Comparison of ENCODE assay signal across 8 cellular contexts in genomic region chr18:47772374-47773248, GRCh38.
A peak's percentile ranks its signal among the peaks of the same experiment; 100 is the strongest.
DNase-seq lines count a peak whose midpoint lies in the region; TF ChIP-seq lines count a peak whose summit lies in the region.

No MANE protein-coding gene starts in this region.

- H3K27me3 Mint-ChIP-seq in activated T-helper 1 cell treated with anti-CD3 and anti-CD28 coated beads, Interleukin-12 subunit alpha, Interleukin-12 subunit beta, Interleukin-2, Interleukin-4 antibody, amounts not matched to agents 30 ng/mL and 10 ng/mL and 1 ng/mL, durations not matched to agents 14 hours and 24 hours and 36 hours (ENCODE audit: insufficient read depth), result peaks cover 10% of the 10 kb centered on the region

- H3K9me3 Mint-ChIP-seq in activated T-helper 1 cell treated with anti-CD3 and anti-CD28 coated beads, Interleukin-12 subunit alpha, Interleukin-12 subunit beta, Interleukin-2, Interleukin-4 antibody, amounts not matched to agents 30 ng/mL and 10 ng/mL and 1 ng/mL, durations not matched to agents 14 hours and 24 hours and 36 hours, result no peaks in the 10 kb centered on the region

- H3K4me1 ChIP-seq in Peyer's patch, result no peaks in the 10 kb centered on the region

- no peaks in the 10 kb centered on the region for H3K27me3 ChIP-seq in Peyer's patch

- H3K36me3 Mint-ChIP-seq in activated T-helper 1 cell treated with anti-CD3 and anti-CD28 coated beads, Interleukin-12 subunit alpha, Interleukin-12 subunit beta, Interleukin-2, Interleukin-4 antibody, amounts not matched to agents 30 ng/mL and 10 ng/mL and 1 ng/mL, durations not matched to agents 14 hours and 24 hours and 36 hours (ENCODE audit: low read depth), result no peaks in the 10 kb centered on the region

- TF ChIP-seq POLR2A in Peyer's patch (IDR thresholded peaks at IDR 0.05), result no peak

- DNase-seq in DMS53 treated with DMSO at 0.1 percent for 48 hours (lab: John Stamatoyannopoulos, UW; ENCODE audit: unreplicated experiment) (peak; percentile 80), HT1080 (ENCODE audit: low read depth) (peak; percentile 64), Peyer's patch (peak; percentile 27 to 79 (median 74)), foreskin melanocyte (peak; percentile 63), retina (peak; percentile 32), occipital lobe (lab: John Stamatoyannopoulos, UW) (no peak), pons (ENCODE audit: low spot score) (no peak)
- peak; percentile 50 for DNase-seq in activated T-helper 1 cell treated with anti-CD3 and anti-CD28 coated beads, Interleukin-12 subunit alpha, Interleukin-12 subunit beta, Interleukin-2, Interleukin-4 antibody, amounts not matched to agents 30 ng/mL and 10 ng/mL and 1 ng/mL, durations not matched to agents 14 hours and 24 hours and 36 hours (ENCODE audit: low spot score)

- no peak overlapping the region for H3K4me3 Mint-ChIP-seq in activated T-helper 1 cell treated with anti-CD3 and anti-CD28 coated beads, Interleukin-12 subunit alpha, Interleukin-12 subunit beta, Interleukin-2, Interleukin-4 antibody, amounts not matched to agents 30 ng/mL and 10 ng/mL and 1 ng/mL, durations not matched to agents 14 hours and 24 hours and 36 hours

- no peaks in the 10 kb centered on the region for H3K36me3 ChIP-seq in Peyer's patch

- peak overlapping the region; percentile 11 for H3K27ac Mint-ChIP-seq in activated T-helper 1 cell treated with anti-CD3 and anti-CD28 coated beads, Interleukin-12 subunit alpha, Interleukin-12 subunit beta, Interleukin-2, Interleukin-4 antibody, amounts not matched to agents 30 ng/mL and 10 ng/mL and 1 ng/mL, durations not matched to agents 14 hours and 24 hours and 36 hours

- peak; percentile 41 to 88 (median 78) for TF ChIP-seq CTCF in Peyer's patch (IDR thresholded peaks at IDR 0.05)

- peaks cover 12% of the 10 kb centered on the region for H3K4me1 Mint-ChIP-seq in activated T-helper 1 cell treated with anti-CD3 and anti-CD28 coated beads, Interleukin-12 subunit alpha, Interleukin-12 subunit beta, Interleukin-2, Interleukin-4 antibody, amounts not matched to agents 30 ng/mL and 10 ng/mL and 1 ng/mL, durations not matched to agents 14 hours and 24 hours and 36 hours (ENCODE audit: low read depth)

- H3K27ac ChIP-seq in Peyer's patch, result no peak overlapping the region

- intact Hi-C loops in activated T-helper 1 cell treated with anti-CD3 and anti-CD28 coated beads, Interleukin-12 subunit alpha, Interleukin-12 subunit beta, Interleukin-2, Interleukin-4 antibody, amounts not matched to agents 30 ng/mL and 10 ng/mL and 1 ng/mL, durations not matched to agents 14 hours and 24 hours and 36 hours (cut with micrococcal nuclease), result loop anchor here (1.0 to 10.0 kb wide), 6 partner anchors 100 to 674 kb away; partner anchors contain the start of gene SMAD2

- H3K9me3 ChIP-seq in Peyer's patch, result no peaks in the 10 kb centered on the region

- H3K4me3 ChIP-seq in Peyer's patch, result no peak overlapping the region

Comparison
In these comparisons a context has a peak if more than half of its experiments do, and no peak if none do; other contexts are left out.
1. DNase-seq: peak in DMS53 treated with DMSO at 0.1 percent for 48 hours (single experiment), HT1080 (single experiment), Peyer's patch (3 of 3), activated T-helper 1 cell treated with anti-CD3 and anti-CD28 coated beads, Interleukin-12 subunit alpha, Interleukin-12 subunit beta, Interleukin-2, Interleukin-4 antibody, amounts not matched to agents 30 ng/mL and 10 ng/mL and 1 ng/mL, durations not matched to agents 14 hours and 24 hours and 36 hours (single experiment), foreskin melanocyte (single experiment) and retina (single experiment); none in occipital lobe (single experiment) and pons (single experiment).